ENCODE assay signal across 1 cellular context in the genomic region with DNA sequence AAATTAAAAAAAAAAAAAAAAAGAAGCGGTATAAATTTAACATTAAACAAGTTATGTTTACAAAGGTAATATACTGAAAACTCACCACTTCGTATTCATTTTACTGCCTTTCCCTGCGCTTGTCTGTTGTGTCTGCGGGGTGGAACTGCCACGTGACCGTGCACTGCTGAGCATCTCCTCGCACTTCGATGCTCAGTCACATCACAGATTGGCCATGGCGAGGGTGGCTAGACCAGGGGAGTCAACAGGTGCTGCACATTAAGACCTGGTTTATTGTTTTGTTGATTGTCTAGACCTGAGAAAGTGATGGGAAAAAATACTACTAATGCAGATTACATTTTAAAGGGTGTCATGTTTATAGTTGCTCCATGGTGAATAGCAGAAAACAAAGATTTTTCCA.
TF ChIP-seq lines count a peak whose summit lies in the region.

No MANE protein-coding gene starts in this region.

TF ChIP-seq in IMR-90, 13 proteins besides CTCF, POLR2A, EP300 and RAD21 (continued from another document):
- TF ChIP-seq ELK1 (IDR thresholded peaks at IDR 0.05; ENCODE audit: borderline replicate concordance, low read depth, low read length) (no peak), CEBPB (IDR thresholded peaks at IDR 0.05; ENCODE audit: low read depth, low read length) (no peak)
TF ChIP-seq in IMR-90: peak in this region for 0.
